Comparison of ENCODE assay signal across 22 cellular contexts in genomic region chr22:49382451-49382735, GRCh38.
"Had no signal": no experiment of that assay in that cellular context is flagged by ENCODE, and none has a peak within 500 bp of the region (broad histone marks: within the 10 kb centered on the region; RNA-seq: fewer than 3 reads in every experiment).

No MANE protein-coding gene starts in this region.

- H3K27ac ChIP-seq: cardiac muscle cell, epithelial cell of prostate, hepatocyte, pancreas, SK-N-MC had no signal

- H3K36me3 ChIP-seq: cardiac muscle cell, pancreas had no signal

- H3K27ac Mint-ChIP-seq: activated naive CD8-positive, alpha-beta T cell treated with anti-CD3 and anti-CD28 coated beads, Interleukin-2, amount 10 ng/mL, durations not matched to agents 7 days and 5 days; activated T-helper 17 cell treated with anti-CD3 and anti-CD28 coated beads, Interleukin-2, amount 50 U/mL, for 72 hours; effector memory CD8-positive, alpha-beta T cell; naive thymus-derived CD4-positive, alpha-beta T cell; T-helper 2 cell treated with Interferon-gamma antibody and Interleukin-4, amounts not matched to agents 5 μg/mL and 100 μg/mL, for 36 hours had no signal

- H3K9me3 ChIP-seq: pancreas had no signal

- H3K9me3 Mint-ChIP-seq: activated naive CD8-positive, alpha-beta T cell treated with anti-CD3 and anti-CD28 coated beads, Interleukin-2, amount 10 ng/mL, durations not matched to agents 7 days and 5 days; activated T-helper 17 cell treated with anti-CD3 and anti-CD28 coated beads, Interleukin-2, amount 50 U/mL, for 72 hours; effector memory CD8-positive, alpha-beta T cell had no signal

- H3K4me3 ChIP-seq: cardiac muscle cell, hepatocyte, pancreas, SK-N-MC had no signal

- H3K4me1 ChIP-seq: pancreas had no signal

- H3K36me3 Mint-ChIP-seq: activated naive CD8-positive, alpha-beta T cell treated with anti-CD3 and anti-CD28 coated beads, Interleukin-2, amount 10 ng/mL, durations not matched to agents 7 days and 5 days; naive thymus-derived CD4-positive, alpha-beta T cell had no signal

- H3K27me3 Mint-ChIP-seq: activated naive CD8-positive, alpha-beta T cell treated with anti-CD3 and anti-CD28 coated beads, Interleukin-2, amount 10 ng/mL, durations not matched to agents 7 days and 5 days had no signal

- DNase-seq: activated CD4-positive, alpha-beta T cell treated with anti-CD3 and anti-CD28 coated beads, Interleukin-2, amount 50 U/mL, for 4 hours; activated naive CD4-positive, alpha-beta T cell treated with Interleukin-2 at 50 U/mL for 16 hours; activated naive CD8-positive, alpha-beta T cell treated with anti-CD3 and anti-CD28 coated beads, Interleukin-2, amount 10 ng/mL, durations not matched to agents 7 days and 5 days; activated T-cell treated with anti-CD3 and anti-CD28 coated beads, Interleukin-2, amount 50 U/mL, for 1 hour; amygdala; dermis blood vessel endothelial cell; effector memory CD8-positive, alpha-beta T cell; foreskin fibroblast; naive thymus-derived CD4-positive, alpha-beta T cell; pancreas; stimulated activated CD4-positive, alpha-beta T cell treated with anti-CD3 and anti-CD28 coated beads, Interleukin-12 subunit alpha, Interleukin-12 subunit beta, amount 100 ng/mL, for 4 hours; stimulated activated CD4-positive, alpha-beta T cell treated with anti-CD3 and anti-CD28 coated beads, Interleukin-1b, Interleukin-23, amount 100 ng/mL, for 48 hours; stimulated activated naive CD8-positive, alpha-beta T cell treated with anti-CD3 and anti-CD28 coated beads, Interleukin-15, Interleukin-2, amounts not matched to agents 100 U/mL and 50 U/mL, for 24 hours; trophoblast cell had no signal

- H3K27me3 ChIP-seq: cardiac muscle cell, hepatocyte, pancreas had no signal

- H3K4me1 Mint-ChIP-seq: activated naive CD8-positive, alpha-beta T cell treated with anti-CD3 and anti-CD28 coated beads, Interleukin-2, amount 10 ng/mL, durations not matched to agents 7 days and 5 days; activated T-helper 17 cell treated with anti-CD3 and anti-CD28 coated beads, Interleukin-2, amount 50 U/mL, for 72 hours; naive thymus-derived CD4-positive, alpha-beta T cell had no signal

- H2AFZ ChIP-seq: hepatocyte had no signal

- H3K4me2 ChIP-seq: hepatocyte had no signal

- FAIRE-seq: keratinocyte, pancreas, TTC549 had no signal

- H3K4me3 Mint-ChIP-seq: activated naive CD8-positive, alpha-beta T cell treated with anti-CD3 and anti-CD28 coated beads, Interleukin-2, amount 10 ng/mL, durations not matched to agents 7 days and 5 days; activated T-helper 17 cell treated with anti-CD3 and anti-CD28 coated beads, Interleukin-2, amount 50 U/mL, for 72 hours; effector memory CD8-positive, alpha-beta T cell; naive thymus-derived CD4-positive, alpha-beta T cell; T-helper 2 cell treated with Interferon-gamma antibody and Interleukin-4, amounts not matched to agents 5 μg/mL and 100 μg/mL, for 36 hours had no signal

- H3K79me2 ChIP-seq: hepatocyte had no signal
